Comparison of ENCODE assay signal across 8 cellular contexts in genomic region chr11:77473001-77473800, GRCh38. TPM values are rescaled to one million over a fixed set of nuclear protein-coding genes. Genes with fewer than 3 reads are reported as not detected.
DNase-seq lines count a peak whose midpoint lies in the region; ATAC-seq and TF ChIP-seq lines count a peak whose summit lies in the region.

No MANE protein-coding gene starts in this region.

- peak overlapping the region in 1 of 2 experiments; percentile 45 for H3K4ac ChIP-seq in mesenchymal stem cell (ENCODE audit: low read depth in 1 of 2, low read length in 2 of 2)

- H3K27me3 Mint-ChIP-seq in CD8-positive, alpha-beta memory T cell, result peaks cover 8 to 19% of the 10 kb centered on the region in 2 donors

- no peaks in the 10 kb centered on the region for H3K9me3 ChIP-seq in CD8-positive, alpha-beta memory T cell (ENCODE audit: low read length)
- H3K9me3 ChIP-seq in Loucy (ENCODE audit: insufficient read depth, low read depth, low read length), result no peaks in the 10 kb centered on the region
- no peaks in the 10 kb centered on the region for H3K9me3 ChIP-seq in ectodermal cell (ENCODE audit: control insufficient read depth, low read length)
- H3K9me3 ChIP-seq in mesenchymal stem cell (ENCODE audit: control insufficient read depth, low read length), result no peaks in the 10 kb centered on the region

- H4K91ac ChIP-seq in mesenchymal stem cell (ENCODE audit: low read length), result no peak overlapping the region

- no peaks in the 10 kb centered on the region for H3K9me2 ChIP-seq in Loucy (replicated peaks; ENCODE audit: low read depth, low read length)

- peak overlapping the region; percentile 80 to 94 (median 89) for H3K4me3 Mint-ChIP-seq in CD8-positive, alpha-beta memory T cell

- DNase-seq in CD8-positive, alpha-beta memory T cell, result peak; percentile 34 to 67 (median 58)
- DNase-seq in activated CD4-positive, alpha-beta T cell treated with anti-CD3 and anti-CD28 coated beads, Interleukin-2, amount 50 U/mL, for 4 hours, result peak; percentile 47 to 48
- DNase-seq in mesenchymal stem cell, result peak; percentile 39
- DNase-seq in stimulated activated CD8-positive, alpha-beta memory T cell treated with anti-CD3 and anti-CD28 coated beads, Interleukin-15, amount 100 ng/mL, for 1 hour (ENCODE audit: low read depth), result peak; percentile 25

- H2BK120ac ChIP-seq in mesenchymal stem cell (ENCODE audit: low read depth, low read length), result peak overlapping the region; percentile 71

- H3K36me3 ChIP-seq in CD8-positive, alpha-beta memory T cell (ENCODE audit: insufficient read depth, low read length), result no peaks in the 10 kb centered on the region
- H3K36me3 ChIP-seq in Loucy (ENCODE audit: insufficient read depth, low read length), result no peaks in the 10 kb centered on the region
- no peaks in the 10 kb centered on the region for H3K36me3 ChIP-seq in ectodermal cell (ENCODE audit: control insufficient read depth, insufficient read depth, low read length)
- H3K36me3 ChIP-seq in mesenchymal stem cell (ENCODE audit: control insufficient read depth in 1 of 2, insufficient read depth in 2 of 2, low read depth in 1 of 2, low read length in 2 of 2), result no peaks in the 10 kb centered on the region

- POLR2A ChIA-PET in CD8-positive, alpha-beta memory T cell (lab: Charles Lee), result no interaction called here

- no peaks in the 10 kb centered on the region for H3K9me3 Mint-ChIP-seq in CD8-positive, alpha-beta memory T cell

- peaks cover 7 to 14% (median 10%) of the 10 kb centered on the region in 3 donors for H3K4me1 Mint-ChIP-seq in CD8-positive, alpha-beta memory T cell

- H2BK15ac ChIP-seq in mesenchymal stem cell (ENCODE audit: low read depth, poor library complexity, severe bottlenecking), result no peak overlapping the region

- H4K8ac ChIP-seq in mesenchymal stem cell (ENCODE audit: low read length), result peak overlapping the region; percentile 24

- no peak overlapping the region for H3K27ac ChIP-seq in CD8-positive, alpha-beta memory T cell (ENCODE audit: low read depth, low read length)
- H3K27ac ChIP-seq in ectodermal cell (ENCODE audit: insufficient read depth, low read depth, low read length, poor library complexity, severe bottlenecking), result no peak overlapping the region
- no peak overlapping the region for H3K27ac ChIP-seq in mesenchymal stem cell (ENCODE audit: low read length, poor library complexity, severe bottlenecking)

- peak overlapping the region; percentile 18 for H3K4me3 ChIP-seq in CD8-positive, alpha-beta memory T cell (ENCODE audit: low read length)
- peak overlapping the region; percentile 89 for H3K4me3 ChIP-seq in Loucy (ENCODE audit: low read length, poor library complexity, severe bottlenecking)
- peak overlapping the region; percentile 45 for H3K4me3 ChIP-seq in ectodermal cell (ENCODE audit: insufficient read depth, low read depth, low read length)
- H3K4me3 ChIP-seq in mesenchymal stem cell (ENCODE audit: insufficient read depth in 1 of 2, low read depth in 1 of 2, low read length in 2 of 2), result peak overlapping the region; percentile 60 to 82

- H3K23ac ChIP-seq in mesenchymal stem cell (ENCODE audit: low read length in 2 of 2), result no peak overlapping the region

- no peak for TF ChIP-seq CTCF in Loucy (conservative IDR thresholded peaks at IDR 0.05; ENCODE audit: low read length)

- no peak overlapping the region for H2BK5ac ChIP-seq in mesenchymal stem cell (ENCODE audit: low read depth, low read length, poor library complexity, severe bottlenecking)

- CTCF ChIA-PET in CD8-positive, alpha-beta memory T cell (lab: Charles Lee), result interaction anchor here (0.7 kb wide), 1 partner anchor 146 kb away, joined by 3 read pairs; no protein-coding TSS in a partner anchor

- no peak overlapping the region for H2BK12ac ChIP-seq in mesenchymal stem cell (ENCODE audit: low read length in 2 of 2)

- H3K27ac Mint-ChIP-seq in CD8-positive, alpha-beta memory T cell, result peak overlapping the region in 7 of 8 donors; percentile 66 to 97 (median 94)

- H3K14ac ChIP-seq in mesenchymal stem cell (ENCODE audit: low read length in 2 of 2), result no peak overlapping the region

- 0% methylated on average over 64 to 70 of the region's 79 CpGs for WGBS in ectodermal cell, 2 experiments
- WGBS in mesenchymal stem cell, result 2% methylated on average over 27 of the region's 79 CpGs

- peaks cover 47% of the 10 kb centered on the region for H3K79me2 ChIP-seq in Loucy (ENCODE audit: insufficient read depth, low read length)

- H3K9ac ChIP-seq in Loucy (ENCODE audit: low read depth, low read length, poor library complexity, severe bottlenecking) (peak overlapping the region; percentile 82), mesenchymal stem cell (ENCODE audit: low read length) (peak overlapping the region; percentile 82)

- no peak overlapping the region for H2AK5ac ChIP-seq in mesenchymal stem cell (ENCODE audit: low read length, severe bottlenecking)

- no peaks in the 10 kb centered on the region for H3K27me3 ChIP-seq in CD8-positive, alpha-beta memory T cell (ENCODE audit: insufficient read depth, low read length, poor library complexity, severe bottlenecking)
- H3K27me3 ChIP-seq in Loucy (ENCODE audit: insufficient read depth, low read length, poor library complexity, severe bottlenecking) (no peaks in the 10 kb centered on the region), ectodermal cell (ENCODE audit: control insufficient read depth, insufficient read depth, low read length, poor library complexity, severe bottlenecking) (peaks cover 7% of the 10 kb centered on the region), mesenchymal stem cell (ENCODE audit: control insufficient read depth in 1 of 2, insufficient read depth in 1 of 2, low read length in 2 of 2) (no peaks in the 10 kb centered on the region)

- H3K4me1 ChIP-seq in CD8-positive, alpha-beta memory T cell (ENCODE audit: insufficient read depth, low read length), result peaks cover 4% of the 10 kb centered on the region
- H3K4me1 ChIP-seq in Loucy (ENCODE audit: insufficient read depth, low read length, poor library complexity, severe bottlenecking) (peaks cover 45% of the 10 kb centered on the region), ectodermal cell (ENCODE audit: control insufficient read depth, insufficient read depth, low read length) (peaks cover 19% of the 10 kb centered on the region), mesenchymal stem cell (ENCODE audit: control insufficient read depth, insufficient read depth, low read depth, low read length) (peaks cover 3% of the 10 kb centered on the region)

- ATAC-seq in GM19463 (IDR thresholded peaks at IDR 0.05; ENCODE audit: unreplicated experiment) (peak; percentile 36), HG02870 (IDR thresholded peaks at IDR 0.05; ENCODE audit: unreplicated experiment) (no peak)

- peaks cover 0 to 4% (median 0%) of the 10 kb centered on the region in 3 donors for H3K36me3 Mint-ChIP-seq in CD8-positive, alpha-beta memory T cell

- no peaks in the 10 kb centered on the region for H4K20me1 ChIP-seq in Loucy (ENCODE audit: insufficient read depth, low read length, poor library complexity, severe bottlenecking)

- H3K18ac ChIP-seq in mesenchymal stem cell (ENCODE audit: low read depth in 1 of 2, low read length in 2 of 2), result peak overlapping the region in 1 of 2 experiments; percentile 75

- H3K4me2 ChIP-seq in Loucy (ENCODE audit: low read depth, low read length, poor library complexity, severe bottlenecking) (peak overlapping the region; percentile 77), mesenchymal stem cell (ENCODE audit: low read length, poor library complexity, severe bottlenecking) (peak overlapping the region; percentile 49)

- H3F3A ChIP-seq in Loucy (ENCODE audit: low read depth), result 0 out of 2 replicates have a peak, but pooled peaks cover 3% of the 10 kb centered on the region

- H3K79me1 ChIP-seq in mesenchymal stem cell (replicated peaks; ENCODE audit: low read length, poor library complexity, severe bottlenecking), result peaks cover 7% of the 10 kb centered on the region

- peak overlapping the region; percentile 87 for H2AFZ ChIP-seq in Loucy (ENCODE audit: low read length)
- peak overlapping the region; percentile 74 for H2AFZ ChIP-seq in mesenchymal stem cell (ENCODE audit: low read depth, low read length)

RNA-seq across cellular contexts. Expression of gene PAK1, which starts 0.7 kb away (rescaled TPM):
- 10 to 100 TPM; 25.9 to 32.1 TPM for total RNA-seq in CD8-positive, alpha-beta memory T cell
- polyA plus RNA-seq in CD8-positive, alpha-beta memory T cell, result 9.3 TPM
- 54.4 TPM for polyA plus RNA-seq in ectodermal cell (2013, experiment 1 of 4)
- polyA plus RNA-seq in ectodermal cell (2013, experiment 2 of 4), result 55.0 TPM
- 43.5 TPM for polyA plus RNA-seq in ectodermal cell (2013, experiment 3 of 4)
- polyA plus RNA-seq in ectodermal cell (2013, experiment 4 of 4), result 48.9 TPM
- 18.7 TPM for polyA plus RNA-seq in mesenchymal stem cell (2013, experiment 1 of 2)
- polyA plus RNA-seq in mesenchymal stem cell (2013, experiment 2 of 2), result 20.2 TPM

Comparison
In these comparisons a context has a peak if more than half of its experiments do, and no peak if none do; other contexts are left out.
1. H3K4me3 ChIP-seq: peak in every context shown above with its lines; median percentile 89 in Loucy; 71 in mesenchymal stem cell; 45 in ectodermal cell; 18 in CD8-positive, alpha-beta memory T cell.